12 cellular contexts compared by ENCODE assay signal in the genomic region with DNA sequence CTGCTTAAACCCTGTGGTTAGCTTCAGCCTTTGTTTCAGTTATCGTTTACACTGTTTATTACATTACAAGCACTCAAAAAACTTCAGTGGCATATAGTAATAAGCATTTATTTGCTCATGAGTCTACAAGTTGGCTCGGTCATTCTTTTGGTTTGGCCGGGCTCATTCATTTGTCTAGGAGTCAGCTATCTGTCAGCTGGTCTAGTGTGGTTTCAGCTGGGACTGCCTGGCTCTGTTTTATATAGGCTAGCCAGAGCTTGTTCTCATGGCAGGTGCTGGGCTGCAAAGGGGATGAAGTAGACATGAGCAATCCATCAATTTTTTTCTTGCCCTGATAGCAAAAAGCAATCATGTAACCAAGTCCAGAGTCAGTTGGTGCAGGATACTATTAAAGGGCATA.
DNase-seq lines count a peak whose midpoint lies in the region; ATAC-seq, FAIRE-seq and TF ChIP-seq lines count a peak whose summit lies in the region.
"Had no signal": no experiment of that assay in that cellular context is flagged by ENCODE, and none has a peak within 500 bp of the region (broad histone marks: within the 10 kb centered on the region; RNA-seq: fewer than 3 reads in every experiment).

No MANE protein-coding gene starts in this region.

- peaks cover 7 to 16% of the 10 kb centered on the region in 2 donors for H3K4me1 Mint-ChIP-seq in natural killer cell
- H3K4me1 Mint-ChIP-seq: nephron had no signal

- TF ChIP-seq CTCF in heart left ventricle (IDR thresholded peaks at IDR 0.05) (no peak), natural killer cell (IDR thresholded peaks at IDR 0.05) (no peak)

- intact Hi-C loops in heart left ventricle (cut with DNase I) (no loop called here), natural killer cell (cut with micrococcal nuclease) (no loop called here)

- ATAC-seq in heart left ventricle (peak; percentile 88 to 93 (median 92)), natural killer cell (no peak), HG03520 (IDR thresholded peaks at IDR 0.05; ENCODE audit: unreplicated experiment) (no peak)
- ATAC-seq: activated T-cell treated with anti-CD3 and anti-CD28 coated beads, Interleukin-2, amount 50 U/mL, for 4 hours had no signal

- H3K36me3 Mint-ChIP-seq in natural killer cell = peaks cover 6% of the 10 kb centered on the region

- no peak for TF ChIP-seq POLR2A in heart left ventricle (IDR thresholded peaks at IDR 0.05)
- TF ChIP-seq POLR2A in GM12892 (IDR thresholded peaks at IDR 0.05; ENCODE audit: low read depth, low read length) = no peak

- H3K4me3 ChIP-seq in MG63 (no peak overlapping the region), heart left ventricle (no peak overlapping the region)
- H3K4me3 ChIP-seq: SK-N-MC had no signal

- peak; percentile 87 for DNase-seq in MG63
- DNase-seq in SK-MEL-5 (ENCODE audit: low read depth, low spot score) = peak; percentile 83
- peak in 4 of 5 donors; percentile 36 to 59 (median 46) for DNase-seq in heart left ventricle
- peak; percentile 76 for DNase-seq in stromal cell of bone marrow (ENCODE audit: low read depth)
- no peak for DNase-seq in NCI-H1930 (lab: John Stamatoyannopoulos, UW)
- no peak for DNase-seq in GM12892 (ENCODE audit: insufficient read length)
- DNase-seq in natural killer cell = no peak
- DNase-seq: activated T-cell treated with anti-CD3 and anti-CD28 coated beads, Interleukin-2, amount 50 U/mL, for 4 hours had no signal

- no peaks in the 10 kb centered on the region for H3K9me3 Mint-ChIP-seq in natural killer cell
- H3K9me3 Mint-ChIP-seq: activated T-cell treated with anti-CD3 and anti-CD28 coated beads, Interleukin-2, amount 50 U/mL, for 4 hours had no signal

- 54 to 83% (median 74%) methylated on average over 3 of the region's 3 CpGs for WGBS in heart left ventricle, 4 donors

- H3K27ac Mint-ChIP-seq in natural killer cell = no peak overlapping the region
- H3K27ac Mint-ChIP-seq: nephron had no signal

- H3K36me3 ChIP-seq in MG63 = peaks cover 11% of the 10 kb centered on the region
- H3K36me3 ChIP-seq in heart left ventricle = peaks cover 0 to 66% (median 43%) of the 10 kb centered on the region in 9 donors

- H3K27ac ChIP-seq in heart left ventricle = no peak overlapping the region
- H3K27ac ChIP-seq: SK-N-MC had no signal

- H3K4me1 ChIP-seq in heart left ventricle = peaks cover 0 to 26% (median 9%) of the 10 kb centered on the region in 12 donors

- H3K27me3 ChIP-seq in MG63 (no peaks in the 10 kb centered on the region), heart left ventricle (no peaks in the 10 kb centered on the region)

- no peaks in the 10 kb centered on the region for H3K9me3 ChIP-seq in MG63
- H3K9me3 ChIP-seq in heart left ventricle = no peaks in the 10 kb centered on the region

- no peak overlapping the region for H3K4me3 Mint-ChIP-seq in natural killer cell
- H3K4me3 Mint-ChIP-seq: activated T-cell treated with anti-CD3 and anti-CD28 coated beads, Interleukin-2, amount 50 U/mL, for 4 hours; nephron had no signal

- H3K27me3 Mint-ChIP-seq in natural killer cell (ENCODE audit: low read depth in 2 of 2) = no peaks in the 10 kb centered on the region

- in situ Hi-C loops in SK-MEL-5 (cut with HindIII; ENCODE audit: low pct_unique_long_range_greater_than_20kb, low sequenced_read_pairs) = no loop called here

- FAIRE-seq in GM12892 (lab: Jason Lieb, UNC) = no peak
- FAIRE-seq: endothelial cell of umbilical vein had no signal

Comparison
In these comparisons a context has a peak if more than half of its experiments do, and no peak if none do; other contexts are left out.
1. DNase-seq: peak in MG63 (single experiment), SK-MEL-5 (single experiment), heart left ventricle (4 of 5) and stromal cell of bone marrow (single experiment); none in NCI-H1930 (0 of 2), GM12892 (single experiment) and natural killer cell (single experiment).
2. ATAC-seq: peak in heart left ventricle (4 of 4); none in natural killer cell (0 of 3) and HG03520 (single experiment).